11 cellular contexts compared by ENCODE assay signal in genomic region chr11:128735935-128736610, GRCh38. TPM values are rescaled to one million over a fixed set of nuclear protein-coding genes. Genes with fewer than 3 reads are reported as not detected.
DNase-seq lines count a peak whose midpoint lies in the region; ATAC-seq lines count a peak whose summit lies in the region.
"Had no signal": no experiment of that assay in that cellular context is flagged by ENCODE, and none has a peak within 500 bp of the region (broad histone marks: within the 10 kb centered on the region; RNA-seq: fewer than 3 reads in every experiment).

No MANE protein-coding gene starts in this region.

- H3K4me1 Mint-ChIP-seq in CD4-positive, alpha-beta memory T cell = peaks cover 82 to 99% (median 92%) of the 10 kb centered on the region in 4 donors
- H3K4me1 Mint-ChIP-seq in activated CD4-positive, alpha-beta memory T cell treated with anti-CD3 and anti-CD28 coated beads, Interleukin-2, amount 10 ng/mL, durations not matched to agents 7 days and 5 days = peaks cover 93% of the 10 kb centered on the region

- H3K4me1 ChIP-seq in CD4-positive, alpha-beta memory T cell (ENCODE audit: insufficient read depth, low read length) = peaks cover 100% of the 10 kb centered on the region

- no peaks in the 10 kb centered on the region for H3K36me3 ChIP-seq in CD4-positive, alpha-beta memory T cell (ENCODE audit: insufficient read depth, low read length)
- H3K36me3 ChIP-seq: right atrium auricular region had no signal

- intact Hi-C loops in CD4-positive, alpha-beta memory T cell (cut with micrococcal nuclease) = loop anchor here (1.0 to 10.0 kb wide), 6 partner anchors 11 to 221 kb away; no protein-coding TSS in a partner anchor

- no peaks in the 10 kb centered on the region for H3K27me3 ChIP-seq in CD4-positive, alpha-beta memory T cell (ENCODE audit: insufficient read depth, low read length)
- H3K27me3 ChIP-seq: right atrium auricular region had no signal

- H3K4me3 Mint-ChIP-seq in CD4-positive, alpha-beta memory T cell = peak overlapping the region; percentile 53 to 94 (median 70)
- peak overlapping the region; percentile 56 for H3K4me3 Mint-ChIP-seq in activated CD4-positive, alpha-beta memory T cell treated with anti-CD3 and anti-CD28 coated beads, Interleukin-2, amount 10 ng/mL, durations not matched to agents 7 days and 5 days

- no peaks in the 10 kb centered on the region for H3K9me3 Mint-ChIP-seq in CD4-positive, alpha-beta memory T cell
- no peaks in the 10 kb centered on the region for H3K9me3 Mint-ChIP-seq in activated CD4-positive, alpha-beta memory T cell treated with anti-CD3 and anti-CD28 coated beads, Interleukin-2, amount 10 ng/mL, durations not matched to agents 7 days and 5 days

- no peaks in the 10 kb centered on the region for H3K27me3 Mint-ChIP-seq in CD4-positive, alpha-beta memory T cell
- H3K27me3 Mint-ChIP-seq in activated CD4-positive, alpha-beta memory T cell treated with anti-CD3 and anti-CD28 coated beads, Interleukin-2, amount 10 ng/mL, durations not matched to agents 7 days and 5 days = no peaks in the 10 kb centered on the region

- CTCF ChIA-PET in CD4-positive, alpha-beta memory T cell (lab: Charles Lee; ENCODE audit: partially characterized antibody) = interaction anchor here (1.0 to 4.0 kb wide), 14 partner anchors 8 to 112 kb away, joined by 3 to 18 read pairs (median 4); no protein-coding TSS in a partner anchor
- CTCF ChIA-PET in activated CD4-positive, alpha-beta memory T cell treated with anti-CD3 and anti-CD28 coated beads, Interleukin-2, amount 10 ng/mL, durations not matched to agents 7 days and 5 days (lab: Charles Lee) = interaction anchor here (0.8 to 3.0 kb wide), 18 partner anchors 8 to 106 kb away, joined by 3 to 14 read pairs (median 4); no protein-coding TSS in a partner anchor

- H3K9me3 ChIP-seq in CD4-positive, alpha-beta memory T cell (ENCODE audit: control insufficient read depth in 1 of 2, low read length in 2 of 2) = no peaks in the 10 kb centered on the region
- H3K9me3 ChIP-seq: right atrium auricular region had no signal

- ATAC-seq in GM19043 (IDR thresholded peaks at IDR 0.05; ENCODE audit: low read depth, unreplicated experiment) = peak; percentile 36
- peak; percentile 37 for ATAC-seq in HG03066 (IDR thresholded peaks at IDR 0.05; ENCODE audit: low read depth, unreplicated experiment)

- H3K36me3 Mint-ChIP-seq in CD4-positive, alpha-beta memory T cell = peaks cover 2 to 27% of the 10 kb centered on the region in 2 donors
- peaks cover 62% of the 10 kb centered on the region for H3K36me3 Mint-ChIP-seq in activated CD4-positive, alpha-beta memory T cell treated with anti-CD3 and anti-CD28 coated beads, Interleukin-2, amount 10 ng/mL, durations not matched to agents 7 days and 5 days (ENCODE audit: low read depth)

- peak overlapping the region; percentile 27 for H3K27ac ChIP-seq in CD4-positive, alpha-beta memory T cell (ENCODE audit: low read depth, low read length)
- H3K27ac ChIP-seq: right atrium auricular region had no signal

- H3K27ac Mint-ChIP-seq in CD4-positive, alpha-beta memory T cell = peak overlapping the region; percentile 57 to 97 (median 78)
- peak overlapping the region; percentile 78 for H3K27ac Mint-ChIP-seq in activated CD4-positive, alpha-beta memory T cell treated with anti-CD3 and anti-CD28 coated beads, Interleukin-2, amount 10 ng/mL, durations not matched to agents 7 days and 5 days

- POLR2A ChIA-PET in CD4-positive, alpha-beta memory T cell (lab: Charles Lee; ENCODE audit: partially characterized antibody) = interaction anchor here (0.9 to 18.2 kb wide), 9 partner anchors 11 to 579 kb away, joined by 3 to 373 read pairs (median 3); partner anchors contain the start of gene FLI1
- POLR2A ChIA-PET in activated CD4-positive, alpha-beta memory T cell treated with anti-CD3 and anti-CD28 coated beads, Interleukin-2, amount 10 ng/mL, durations not matched to agents 7 days and 5 days (lab: Charles Lee) = interaction anchor here (0.7 to 16.6 kb wide), 19 partner anchors 9 to 697 kb away, joined by 3 to 196 read pairs (median 5); partner anchors contain the start of gene FLI1

- H3K4me3 ChIP-seq in CD4-positive, alpha-beta memory T cell (ENCODE audit: low read length in 2 of 2) = no peak overlapping the region
- H3K4me3 ChIP-seq: right atrium auricular region had no signal

- DNase-seq in CD4-positive, alpha-beta memory T cell = peak in 3 of 5 donors; percentile 29 to 34 (median 32)
- DNase-seq in activated CD4-positive, alpha-beta memory T cell treated with anti-CD3 and anti-CD28 coated beads, Interleukin-2, amount 10 ng/mL, durations not matched to agents 7 days and 5 days = no peak
- no peak for DNase-seq in NCI-H510A (lab: John Stamatoyannopoulos, UW)
- no peak for DNase-seq in stimulated activated CD4-positive, alpha-beta T cell treated with anti-CD3 and anti-CD28 coated beads, Interleukin-2, amount 100 ng/mL, for 48 hours
- DNase-seq in NCI-H2171 treated with DMSO at 0.1 percent for 48 hours (lab: John Stamatoyannopoulos, UW) = no peak
- DNase-seq in activated gamma-delta T cell (lab: John Stamatoyannopoulos, UW) = no peak
- DNase-seq: glutamatergic neuron, NCI-H1417 treated with DMSO at 0.1 percent for 48 hours had no signal

RNA-seq across cellular contexts. Expression of gene FLI1, which starts 42.2 kb away (rescaled TPM):
- 100 to 1,000 TPM; 112 to 122 TPM for total RNA-seq in CD4-positive, alpha-beta memory T cell
- 10 to 100 TPM; 54.6 to 93.1 TPM for polyA plus RNA-seq in CD4-positive, alpha-beta memory T cell
- 100 to 1,000 TPM; 133 to 139 TPM for total RNA-seq in activated CD4-positive, alpha-beta memory T cell treated with anti-CD3 and anti-CD28 coated beads, Interleukin-2, amount 10 ng/mL, durations not matched to agents 7 days and 5 days

Comparison
In these comparisons a context has a peak if more than half of its experiments do, and no peak if none do; other contexts are left out.
1. DNase-seq: peak in CD4-positive, alpha-beta memory T cell (3 of 5); none in activated CD4-positive, alpha-beta memory T cell treated with anti-CD3 and anti-CD28 coated beads, Interleukin-2, amount 10 ng/mL, durations not matched to agents 7 days and 5 days (single experiment), NCI-H510A (single experiment), stimulated activated CD4-positive, alpha-beta T cell treated with anti-CD3 and anti-CD28 coated beads, Interleukin-2, amount 100 ng/mL, for 48 hours (0 of 2), NCI-H2171 treated with DMSO at 0.1 percent for 48 hours (single experiment) and activated gamma-delta T cell (single experiment).